ENCODE assay signal across 8 cellular contexts in genomic region chr2:15939854-15940660, GRCh38. TPM values are rescaled to one million over a fixed set of nuclear protein-coding genes. Genes with fewer than 3 reads are reported as not detected.
DNase-seq lines count a peak whose midpoint lies in the region; ATAC-seq and TF ChIP-seq lines count a peak whose summit lies in the region.

MYCN (plus strand) TSS chr2:15940550; CDS start chr2:15942065, 1,515 bp downstream.

- H3K79me2 ChIP-seq in smooth muscle cell (ENCODE audit: low read depth) = no peaks in the 10 kb centered on the region

- peaks cover 3% of the 10 kb centered on the region for H4K20me1 ChIP-seq in smooth muscle cell (ENCODE audit: low read depth)

- peaks cover 5% of the 10 kb centered on the region for H3F3A ChIP-seq in smooth muscle cell (ENCODE audit: low read depth)

- peaks cover 26% of the 10 kb centered on the region for H3K27me3 ChIP-seq in smooth muscle cell (ENCODE audit: low read depth)

- ATAC-seq in GM18511 (IDR thresholded peaks at IDR 0.05; ENCODE audit: unreplicated experiment) = peak; percentile 69

- peak within 1 kb of the TSS; percentile 35 for H3K4me3 ChIP-seq in choroid plexus epithelial cell (ENCODE audit: low read depth, low read length)
- peak within 1 kb of the TSS; percentile 59 for H3K4me3 ChIP-seq in smooth muscle cell

- no peaks in the 10 kb centered on the region for H3K9me3 ChIP-seq in smooth muscle cell (replicated peaks; ENCODE audit: low read depth)

- no peak within 1 kb of the TSS for H3K9ac ChIP-seq in smooth muscle cell (ENCODE audit: low read depth)

- WGBS in smooth muscle cell (ENCODE audit: low lambda C conversion rate) = under 1% methylated on average over 47 of the region's 47 CpGs

- TF ChIP-seq CTCF in 22Rv1 (IDR thresholded peaks at IDR 0.05) (peak; percentile 83), choroid plexus epithelial cell (conservative IDR thresholded peaks at IDR 0.05; ENCODE audit: low read depth, low read length) (no peak), smooth muscle cell (IDR thresholded peaks at IDR 0.05; ENCODE audit: borderline replicate concordance, insufficient read depth, poor library complexity, severe bottlenecking) (peak; percentile 84)

- H3K27ac ChIP-seq in 22Rv1 (no peak within 1 kb of the TSS), smooth muscle cell (ENCODE audit: low read depth) (no peak within 1 kb of the TSS)

- peak; percentile 64 for DNase-seq in LoVo (ENCODE audit: low spot score)
- DNase-seq in SW480 (ENCODE audit: low spot score) = peak; percentile 82
- peak; percentile 52 for DNase-seq in choroid plexus epithelial cell (ENCODE audit: low read depth)
- peak; percentile 66 for DNase-seq in kidney tubule cell (ENCODE audit: low spot score)
- peak; percentile 15 for DNase-seq in smooth muscle cell (lab: John Stamatoyannopoulos, UW; ENCODE audit: unreplicated experiment)
- DNase-seq in amniotic stem cell (lab: John Stamatoyannopoulos, UW) = no peak

- peaks cover 8% of the 10 kb centered on the region for H3K4me1 ChIP-seq in smooth muscle cell (ENCODE audit: low read depth)

- peak within 1 kb of the TSS; percentile 87 for H3K4me2 ChIP-seq in smooth muscle cell

- H3K36me3 ChIP-seq in smooth muscle cell (ENCODE audit: low read depth) = no peaks in the 10 kb centered on the region

- H2AFZ ChIP-seq in smooth muscle cell (ENCODE audit: low read depth) = peak within 1 kb of the TSS; percentile 58

RNA-seq across cellular contexts. Expression of gene MYCN, which starts in this region (rescaled TPM):
- 9.0 and 18.3 TPM in 2 replicates for total RNA-seq in smooth muscle cell
- 4.4 and 6.9 TPM in 2 replicates for polyA plus RNA-seq in smooth muscle cell
